ENCODE assay signal across 12 cellular contexts in the genomic region with DNA sequence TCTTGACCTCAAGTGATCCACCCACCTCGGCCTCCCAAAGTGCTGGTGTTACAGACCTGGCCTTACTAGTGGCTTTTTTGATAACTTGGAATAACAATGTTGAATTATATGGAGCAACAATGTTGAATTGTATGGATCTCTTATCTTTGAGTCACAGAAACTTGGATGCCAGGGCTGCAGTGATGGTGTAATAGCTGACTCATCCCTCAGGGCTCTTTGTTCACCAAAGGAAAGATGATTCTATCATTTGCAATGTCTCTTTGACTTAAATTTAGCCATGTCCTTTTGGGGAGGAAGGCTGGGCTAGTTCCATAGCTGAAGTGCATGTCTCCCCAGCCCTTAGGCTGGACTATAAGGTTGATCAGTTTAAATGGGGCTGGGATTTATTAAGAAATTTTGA.
DNase-seq lines count a peak whose midpoint lies in the region; ATAC-seq, FAIRE-seq and TF ChIP-seq lines count a peak whose summit lies in the region.
"Had no signal": no experiment of that assay in that cellular context is flagged by ENCODE, and none has a peak within 500 bp of the region (broad histone marks: within the 10 kb centered on the region; RNA-seq: fewer than 3 reads in every experiment).

No MANE protein-coding gene starts in this region.

- no peak for TF ChIP-seq CTCF in AG09309 (IDR thresholded peaks at IDR 0.05; ENCODE audit: control insufficient read depth, insufficient read depth, low read depth, low read length, missing control alignments)
- no peak for TF ChIP-seq CTCF in astrocyte (IDR thresholded peaks at IDR 0.05; ENCODE audit: insufficient read depth, low read depth, low read length)
- no peak for TF ChIP-seq CTCF in keratinocyte (optimal IDR thresholded peaks at IDR 0.05 in 1 of 3, IDR thresholded peaks at IDR 0.05 in 1 of 3, conservative IDR thresholded peaks at IDR 0.05 in 1 of 3; ENCODE audit: extremely low read depth in 1 of 3, insufficient read depth in 2 of 3, low read length in 3 of 3)
- no peak for TF ChIP-seq CTCF in left lung (IDR thresholded peaks at IDR 0.05)

- intact Hi-C loops in left lung (cut with DNase I) = no loop called here
- intact Hi-C loops in posterior cingulate gyrus (cut with DNase I) = no loop called here

- ATAC-seq in left lung = no peak

- peaks cover 7% of the 10 kb centered on the region for H3K4me1 Mint-ChIP-seq in astrocyte (ENCODE audit: low read depth, unreplicated experiment)
- H3K4me1 Mint-ChIP-seq: activated CD4-positive, alpha-beta T cell treated with anti-CD3 and anti-CD28 coated beads, Interleukin-2, amount 10 ng/mL, durations not matched to agents 24 days and 14 days had no signal

- H2AFZ ChIP-seq in astrocyte (ENCODE audit: low read depth, low read length) = no peak overlapping the region
- no peak overlapping the region for H2AFZ ChIP-seq in keratinocyte (ENCODE audit: control insufficient read depth, low read length)

- H3K27ac ChIP-seq in astrocyte (ENCODE audit: low read depth, low read length) (no peak overlapping the region), keratinocyte (ENCODE audit: control insufficient read depth, insufficient read depth, low read length) (no peak overlapping the region), left lung (no peak overlapping the region)
- H3K27ac ChIP-seq: Peyer's patch had no signal

- H3K9me3 ChIP-seq in astrocyte (ENCODE audit: insufficient read depth, low read depth, low read length) = no peaks in the 10 kb centered on the region
- H3K9me3 ChIP-seq in keratinocyte (ENCODE audit: control insufficient read depth, low read depth, low read length) = no peaks in the 10 kb centered on the region
- no peaks in the 10 kb centered on the region for H3K9me3 ChIP-seq in left lung
- H3K9me3 ChIP-seq: Peyer's patch had no signal

- H3K27ac Mint-ChIP-seq in astrocyte (ENCODE audit: unreplicated experiment) = peak overlapping the region; percentile 80
- H3K27ac Mint-ChIP-seq: activated CD4-positive, alpha-beta T cell treated with anti-CD3 and anti-CD28 coated beads, Interleukin-2, amount 10 ng/mL, durations not matched to agents 24 days and 14 days; activated naive CD8-positive, alpha-beta T cell had no signal

- H3K27me3 ChIP-seq in astrocyte (ENCODE audit: insufficient read depth, low read length) = peaks cover 4% of the 10 kb centered on the region
- H3K27me3 ChIP-seq in keratinocyte (ENCODE audit: control insufficient read depth, extremely low read depth, insufficient read depth, low read length) = peaks cover 1% of the 10 kb centered on the region
- no peaks in the 10 kb centered on the region for H3K27me3 ChIP-seq in left lung
- H3K27me3 ChIP-seq: Peyer's patch had no signal

- no peaks in the 10 kb centered on the region for H3K79me2 ChIP-seq in astrocyte (ENCODE audit: insufficient read depth, low read length)
- H3K79me2 ChIP-seq in keratinocyte (ENCODE audit: control insufficient read depth, insufficient read depth, low read length) = no peaks in the 10 kb centered on the region

- no peak overlapping the region for H3K9ac ChIP-seq in astrocyte (ENCODE audit: low read length)
- H3K9ac ChIP-seq in keratinocyte (ENCODE audit: control insufficient read depth, extremely low read depth, insufficient read depth, low read length) = no peak overlapping the region

- no peak overlapping the region for H3K4me3 Mint-ChIP-seq in astrocyte (ENCODE audit: unreplicated experiment)
- H3K4me3 Mint-ChIP-seq: activated CD4-positive, alpha-beta T cell treated with anti-CD3 and anti-CD28 coated beads, Interleukin-2, amount 10 ng/mL, durations not matched to agents 24 days and 14 days; activated naive CD8-positive, alpha-beta T cell had no signal

- no peaks in the 10 kb centered on the region for H3K36me3 Mint-ChIP-seq in astrocyte (ENCODE audit: low read depth, unreplicated experiment)
- H3K36me3 Mint-ChIP-seq: activated naive CD8-positive, alpha-beta T cell had no signal

- DNase-seq in AG09309 (ENCODE audit: low read depth) (peak; percentile 77), M059J (ENCODE audit: low read depth) (peak; percentile 92), astrocyte (ENCODE audit: low read depth) (peak; percentile 91), keratinocyte (ENCODE audit: low read depth, low spot score) (peak; percentile 15), left lung (no peak), posterior cingulate gyrus (no peak)
- no peak for DNase-seq in central memory CD4-positive, alpha-beta T cell
- DNase-seq in stimulated activated CD4-positive, alpha-beta T cell treated with anti-CD3 and anti-CD28 coated beads, Interleukin-4, amount 100 ng/mL, for 24 hours = no peak
- DNase-seq: activated CD4-positive, alpha-beta T cell treated with anti-CD3 and anti-CD28 coated beads, Interleukin-2, amount 10 ng/mL, durations not matched to agents 24 days and 14 days; NCI-H1048; Peyer's patch had no signal

- H3K4me2 ChIP-seq in astrocyte (ENCODE audit: low read length) = peak overlapping the region; percentile 13
- no peak overlapping the region for H3K4me2 ChIP-seq in keratinocyte (ENCODE audit: control insufficient read depth, extremely low read depth, insufficient read depth, low read depth, low read length)

- H3K4me1 ChIP-seq in astrocyte (ENCODE audit: insufficient read depth, low read length) (peaks cover 7% of the 10 kb centered on the region), keratinocyte (ENCODE audit: control insufficient read depth, extremely low read depth, insufficient read depth, low read length) (peaks cover 7% of the 10 kb centered on the region), left lung (no peaks in the 10 kb centered on the region)
- H3K4me1 ChIP-seq: Peyer's patch had no signal

- no peaks in the 10 kb centered on the region for H3K9me1 ChIP-seq in keratinocyte (ENCODE audit: control insufficient read depth, extremely low read depth, insufficient read depth, low read length)

- H3K9me3 Mint-ChIP-seq in astrocyte (ENCODE audit: unreplicated experiment) = no peaks in the 10 kb centered on the region
- H3K9me3 Mint-ChIP-seq: activated CD4-positive, alpha-beta T cell treated with anti-CD3 and anti-CD28 coated beads, Interleukin-2, amount 10 ng/mL, durations not matched to agents 24 days and 14 days had no signal

- H3K4me3 ChIP-seq in AG09309 (ENCODE audit: control insufficient read depth, low read depth, low read length) = no peak overlapping the region
- H3K4me3 ChIP-seq in astrocyte (ENCODE audit: insufficient read depth, low read depth, low read length) = no peak overlapping the region
- no peak overlapping the region for H3K4me3 ChIP-seq in keratinocyte (ENCODE audit: control insufficient read depth in 2 of 3, extremely low read depth in 1 of 3, insufficient read depth in 2 of 3, low read depth in 1 of 3, low read length in 3 of 3)
- H3K4me3 ChIP-seq in left lung = no peak overlapping the region
- H3K4me3 ChIP-seq: Peyer's patch had no signal

- dilution Hi-C loops in keratinocyte (cut with MboI; ENCODE audit: extremely low pct_ligation_motif_present, low sequenced_read_pairs) = no loop called here

- H4K20me1 ChIP-seq in astrocyte (ENCODE audit: insufficient read depth, low read length) (no peaks in the 10 kb centered on the region), keratinocyte (ENCODE audit: control insufficient read depth, extremely low read depth, insufficient read depth, low read length) (no peaks in the 10 kb centered on the region)

- H3K36me3 ChIP-seq in astrocyte (ENCODE audit: insufficient read depth, low read length) (no peaks in the 10 kb centered on the region), keratinocyte (ENCODE audit: control insufficient read depth in 2 of 2, extremely low read depth in 1 of 2, insufficient read depth in 2 of 2, low read length in 2 of 2) (no peaks in the 10 kb centered on the region), left lung (no peaks in the 10 kb centered on the region)
- H3K36me3 ChIP-seq: Peyer's patch had no signal

- FAIRE-seq in astrocyte (lab: Jason Lieb, UNC) (peak; percentile 79), keratinocyte (lab: Jason Lieb, UNC) (peak; percentile 91)

- H3K27me3 Mint-ChIP-seq in astrocyte (ENCODE audit: low read depth, unreplicated experiment) = peaks cover 6% of the 10 kb centered on the region
- H3K27me3 Mint-ChIP-seq: activated CD4-positive, alpha-beta T cell treated with anti-CD3 and anti-CD28 coated beads, Interleukin-2, amount 10 ng/mL, durations not matched to agents 24 days and 14 days had no signal

Comparison
In these comparisons a context has a peak if more than half of its experiments do, and no peak if none do; other contexts are left out.
1. DNase-seq: peak in AG09309 (single experiment), M059J (single experiment), astrocyte (single experiment) and keratinocyte (single experiment); none in left lung (0 of 2), central memory CD4-positive, alpha-beta T cell (single experiment), posterior cingulate gyrus (0 of 10) and stimulated activated CD4-positive, alpha-beta T cell treated with anti-CD3 and anti-CD28 coated beads, Interleukin-4, amount 100 ng/mL, for 24 hours (single experiment).